18 cellular contexts compared by ENCODE assay signal in genomic region chr11:20501971-20502370, GRCh38.
"Had no signal": no experiment of that assay in that cellular context is flagged by ENCODE, and none has a peak within 500 bp of the region (broad histone marks: within the 10 kb centered on the region; RNA-seq: fewer than 3 reads in every experiment).

No MANE protein-coding gene starts in this region.

- H3K27ac Mint-ChIP-seq: activated naive CD4-positive, alpha-beta T cell treated with anti-CD3 and anti-CD28 coated beads, Interleukin-2, amount 50 U/mL, for 24 hours; dendritic cell treated with granulocyte-macrophage colony-stimulating factor and Interleukin-4, amounts not matched to agents 40 ng/mL and 50 ng/mL, for 4 days; immature natural killer cell; naive thymus-derived CD8-positive, alpha-beta T cell; stimulated activated naive B cell treated with anti-CD40 and anti-IgM and Interleukin-4, amounts not matched to agents 10 μg/mL and 1 μg/mL and 100 μg/mL, for 72 hours had no signal

- DNase-seq: activated CD4-positive, alpha-beta T cell treated with anti-CD3 and anti-CD28 coated beads, Interleukin-2, amount 50 U/mL, for 1 hour; activated CD4-positive, CD25-positive, alpha-beta regulatory T cell; activated effector memory CD4-positive, alpha-beta T cell treated with Interleukin-2 at 50 U/mL for 16 hours; amniotic stem cell; cerebellar nuclear complex; immature natural killer cell; left cardiac atrium; mucosa of descending colon; naive thymus-derived CD8-positive, alpha-beta T cell; posterior cingulate gyrus; right cardiac atrium; stimulated activated naive B cell treated with anti-CD40 and anti-IgM and Interleukin-4, amounts not matched to agents 10 μg/mL and 1 μg/mL and 100 μg/mL, for 72 hours; T-helper 2 cell; trophoblast cell had no signal

- H3K27me3 Mint-ChIP-seq: activated naive CD4-positive, alpha-beta T cell treated with anti-CD3 and anti-CD28 coated beads, Interleukin-2, amount 50 U/mL, for 24 hours; dendritic cell treated with granulocyte-macrophage colony-stimulating factor and Interleukin-4, amounts not matched to agents 40 ng/mL and 50 ng/mL, for 4 days; naive thymus-derived CD8-positive, alpha-beta T cell; stimulated activated naive B cell treated with anti-CD40 and anti-IgM and Interleukin-4, amounts not matched to agents 10 μg/mL and 1 μg/mL and 100 μg/mL, for 72 hours had no signal

- H3K27me3 ChIP-seq: esophagus muscularis mucosa had no signal

- H3K9me3 Mint-ChIP-seq: activated naive CD4-positive, alpha-beta T cell treated with anti-CD3 and anti-CD28 coated beads, Interleukin-2, amount 50 U/mL, for 24 hours; brain; dendritic cell treated with granulocyte-macrophage colony-stimulating factor and Interleukin-4, amounts not matched to agents 40 ng/mL and 50 ng/mL, for 4 days; immature natural killer cell; naive thymus-derived CD8-positive, alpha-beta T cell had no signal

- H3K27ac ChIP-seq: esophagus muscularis mucosa had no signal

- H3K9me3 ChIP-seq: esophagus muscularis mucosa, mucosa of descending colon had no signal

- H3K4me3 Mint-ChIP-seq: activated naive CD4-positive, alpha-beta T cell treated with anti-CD3 and anti-CD28 coated beads, Interleukin-2, amount 50 U/mL, for 24 hours; brain; dendritic cell treated with granulocyte-macrophage colony-stimulating factor and Interleukin-4, amounts not matched to agents 40 ng/mL and 50 ng/mL, for 4 days; immature natural killer cell; naive thymus-derived CD8-positive, alpha-beta T cell; stimulated activated naive B cell treated with anti-CD40 and anti-IgM and Interleukin-4, amounts not matched to agents 10 μg/mL and 1 μg/mL and 100 μg/mL, for 72 hours had no signal

- H3K4me1 Mint-ChIP-seq: activated naive CD4-positive, alpha-beta T cell treated with anti-CD3 and anti-CD28 coated beads, Interleukin-2, amount 50 U/mL, for 24 hours; immature natural killer cell; naive thymus-derived CD8-positive, alpha-beta T cell had no signal

- ATAC-seq: left cardiac atrium; mucosa of descending colon; naive thymus-derived CD8-positive, alpha-beta T cell; right cardiac atrium; stimulated activated naive B cell treated with anti-CD40 and anti-IgM and Interleukin-4, amounts not matched to agents 10 μg/mL and 1 μg/mL and 100 μg/mL, for 72 hours had no signal

- H3K4me3 ChIP-seq: esophagus muscularis mucosa, mucosa of descending colon had no signal

- H3K4me1 ChIP-seq: esophagus muscularis mucosa had no signal
